10 cellular contexts compared by ENCODE assay signal in genomic region chr14:39060818-39061437, GRCh38. TPM values are rescaled to one million over a fixed set of nuclear protein-coding genes. Genes with fewer than 3 reads are reported as not detected.
A peak's percentile ranks its signal among the peaks of the same experiment; 100 is the strongest.
DNase-seq lines count a peak whose midpoint lies in the region; ATAC-seq and TF ChIP-seq lines count a peak whose summit lies in the region.
"Had no signal": no experiment of that assay in that cellular context is flagged by ENCODE, and none has a peak within 500 bp of the region (broad histone marks: within the 10 kb centered on the region; RNA-seq: fewer than 3 reads in every experiment).

No MANE protein-coding gene starts in this region.

- H3K27me3 Mint-ChIP-seq in activated CD4-positive, alpha-beta T cell treated with anti-CD3 and anti-CD28 coated beads, Interleukin-2, amount 10 ng/mL, durations not matched to agents 7 days and 5 days: no peaks in the 10 kb centered on the region

- H3K4me3 ChIP-seq in heart left ventricle: no peak overlapping the region

- ATAC-seq in HG02840 (IDR thresholded peaks at IDR 0.05; ENCODE audit: low FRiP score, unreplicated experiment): peak; percentile 97
- peak; percentile 98 for ATAC-seq in HG03575 (IDR thresholded peaks at IDR 0.05; ENCODE audit: extremely low read depth, insufficient number of reproducible peaks, low FRiP score, unreplicated experiment)
- ATAC-seq in Right ventricle myocardium superior (ENCODE audit: poor library complexity): no peak
- ATAC-seq in heart left ventricle: no peak

- H3K27ac Mint-ChIP-seq in activated CD4-positive, alpha-beta T cell treated with anti-CD3 and anti-CD28 coated beads, Interleukin-2, amount 10 ng/mL, durations not matched to agents 7 days and 5 days: no peak overlapping the region

- H3K9me3 ChIP-seq in heart left ventricle: peaks cover 0 to 28% (median 12%) of the 10 kb centered on the region in 12 donors

- H3K4me3 Mint-ChIP-seq in activated CD4-positive, alpha-beta T cell treated with anti-CD3 and anti-CD28 coated beads, Interleukin-2, amount 10 ng/mL, durations not matched to agents 7 days and 5 days: no peak overlapping the region

- H3K36me3 ChIP-seq in heart left ventricle: peaks cover 0 to 97% (median 88%) of the 10 kb centered on the region in 9 donors

- H3K9me3 Mint-ChIP-seq in activated CD4-positive, alpha-beta T cell treated with anti-CD3 and anti-CD28 coated beads, Interleukin-2, amount 10 ng/mL, durations not matched to agents 7 days and 5 days: peaks cover 9% of the 10 kb centered on the region

- peak; percentile 7 for DNase-seq in GM19240 (ENCODE audit: insufficient read length, low spot score)
- no peak for DNase-seq in nucleus accumbens (lab: John Stamatoyannopoulos, UW)
- no peak for DNase-seq in Right ventricle myocardium superior
- DNase-seq in activated CD4-positive, alpha-beta T cell treated with anti-CD3 and anti-CD28 coated beads, Interleukin-2, amount 10 ng/mL, durations not matched to agents 7 days and 5 days: no peak
- DNase-seq in heart left ventricle: no peak
- DNase-seq: activated CD4-positive, CD25-positive, alpha-beta regulatory T cell; NCI-H748 treated with DMSO at 0.1 percent for 48 hours had no signal

- no peaks in the 10 kb centered on the region for H3K27me3 ChIP-seq in heart left ventricle

- H3K4me1 Mint-ChIP-seq in activated CD4-positive, alpha-beta T cell treated with anti-CD3 and anti-CD28 coated beads, Interleukin-2, amount 10 ng/mL, durations not matched to agents 7 days and 5 days: no peaks in the 10 kb centered on the region

- H3K36me3 Mint-ChIP-seq in activated CD4-positive, alpha-beta T cell treated with anti-CD3 and anti-CD28 coated beads, Interleukin-2, amount 10 ng/mL, durations not matched to agents 7 days and 5 days (ENCODE audit: low read depth): peaks cover 66% of the 10 kb centered on the region

- CTCF ChIA-PET in activated CD4-positive, alpha-beta T cell treated with anti-CD3 and anti-CD28 coated beads, Interleukin-2, amount 10 ng/mL, durations not matched to agents 7 days and 5 days (lab: Charles Lee): no interaction called here

- no peak for TF ChIP-seq CTCF in 22Rv1 (IDR thresholded peaks at IDR 0.05)
- TF ChIP-seq CTCF in heart left ventricle (IDR thresholded peaks at IDR 0.05): no peak

- H3K27ac ChIP-seq in 22Rv1: peak overlapping the region; percentile 50
- H3K27ac ChIP-seq in heart left ventricle: no peak overlapping the region

- no peaks in the 10 kb centered on the region for H3K4me1 ChIP-seq in heart left ventricle

- POLR2A ChIA-PET in activated CD4-positive, alpha-beta T cell treated with anti-CD3 and anti-CD28 coated beads, Interleukin-2, amount 10 ng/mL, durations not matched to agents 7 days and 5 days (lab: Charles Lee): no interaction called here

- intact Hi-C loops in Right ventricle myocardium superior (cut with DNase I) (no loop called here), heart left ventricle (cut with DNase I) (no loop called here)

- no peak for TF ChIP-seq POLR2A in heart left ventricle (IDR thresholded peaks at IDR 0.05)

- WGBS in heart left ventricle, 4 donors: 94 to 98% (median 98%) methylated on average over 4 of the region's 4 CpGs

RNA-seq across cellular contexts. Expression of gene SEC23A, which starts 42.1 kb away (rescaled TPM):
- total RNA-seq in Right ventricle myocardium superior (79.7 TPM), heart left ventricle (100 to 1,000 TPM in 3 of 9 donors, 10 to 100 TPM in 6; 68.1 to 116 (median 89.3) TPM)
- total RNA-seq in activated CD4-positive, alpha-beta T cell treated with anti-CD3 and anti-CD28 coated beads, Interleukin-2, amount 10 ng/mL, durations not matched to agents 7 days and 5 days: 10 to 100 TPM; 49.4 to 61.7 TPM
- 10 to 100 TPM; 14.1 to 81.0 TPM for polyA plus RNA-seq in heart left ventricle

RNA-seq across cellular contexts. Expression of gene GEMIN2, which starts 53.2 kb away (rescaled TPM):
- total RNA-seq in Right ventricle myocardium superior (5.1 TPM), heart left ventricle (10 to 100 TPM in 2 of 9 donors, 1 to 10 TPM in 7; 6.3 to 17.8 (median 7.4) TPM)
- 10 to 100 TPM; 20.4 to 21.2 TPM for total RNA-seq in activated CD4-positive, alpha-beta T cell treated with anti-CD3 and anti-CD28 coated beads, Interleukin-2, amount 10 ng/mL, durations not matched to agents 7 days and 5 days
- 10 to 100 TPM in 1 of 2 donors, 1 to 10 TPM in 1; 3.8 to 18.2 TPM for polyA plus RNA-seq in heart left ventricle

Comparison
In these comparisons a context has a peak if more than half of its experiments do, and no peak if none do; other contexts are left out.
1. ATAC-seq: peak in HG02840 (single experiment) and HG03575 (single experiment); none in Right ventricle myocardium superior (single experiment) and heart left ventricle (0 of 4).